ENCODE assay signal across 8 cellular contexts in genomic region chr4:174217273-174218126, GRCh38.
A peak's percentile ranks its signal among the peaks of the same experiment; 100 is the strongest.
DNase-seq lines count a peak whose midpoint lies in the region; ATAC-seq and TF ChIP-seq lines count a peak whose summit lies in the region.

No MANE protein-coding gene starts in this region.

- H3K9ac ChIP-seq in HUES64 (ENCODE audit: low read depth, low read length) = no peak overlapping the region

- TF ChIP-seq POLR2A in right lobe of liver (IDR thresholded peaks at IDR 0.05) = no peak

- CTCF ChIA-PET in CD4-positive, alpha-beta T cell (lab: Charles Lee) = no interaction called here

- no peak for DNase-seq in CD4-positive, alpha-beta T cell
- DNase-seq in cardiac fibroblast (ENCODE audit: low read depth in 2 of 2) (peak; percentile 36 to 71), right lobe of liver (peak in 1 of 3 donors; percentile 21), NCI-H446 treated with DMSO at 0.1 percent for 48 hours (lab: John Stamatoyannopoulos, UW) (no peak), T-helper 9 cell (no peak)

- intact Hi-C loops in CD4-positive, alpha-beta T cell (cut with DNase I, micrococcal nuclease) = loop anchor here (5.0 to 10.0 kb wide), 2 partner anchors 690 to 693 kb away; no protein-coding TSS in a partner anchor
- intact Hi-C loops in right lobe of liver (cut with DNase I) = no loop called here

- no peaks in the 10 kb centered on the region for H3K36me3 Mint-ChIP-seq in CD4-positive, alpha-beta T cell (ENCODE audit: low read depth)

- 2% methylated on average over 41 of the region's 41 CpGs for WGBS in HUES64
- WGBS in right lobe of liver (ENCODE audit: insufficient coverage, low coverage, low lambda C conversion rate, missing lambda C conversion rate) = 3% methylated on average over 20 of the region's 41 CpGs

- peak overlapping the region; percentile 36 for H3K4me3 Mint-ChIP-seq in CD4-positive, alpha-beta T cell

- peaks cover 46% of the 10 kb centered on the region for H3K4me1 Mint-ChIP-seq in CD4-positive, alpha-beta T cell (ENCODE audit: low read depth)

- peaks cover 92% of the 10 kb centered on the region for H3K27me3 Mint-ChIP-seq in CD4-positive, alpha-beta T cell

- POLR2A ChIA-PET in CD4-positive, alpha-beta T cell (lab: Charles Lee) = no interaction called here

- H3K36me3 ChIP-seq in HUES64 (ENCODE audit: insufficient read depth, low read length) (no peaks in the 10 kb centered on the region), right lobe of liver (no peaks in the 10 kb centered on the region)

- H3K9me3 ChIP-seq in CD4-positive, alpha-beta T cell (ENCODE audit: control insufficient read depth, low read length) = no peaks in the 10 kb centered on the region
- H3K9me3 ChIP-seq in HUES64 (ENCODE audit: insufficient read depth, low read depth, low read length) (no peaks in the 10 kb centered on the region), right lobe of liver (no peaks in the 10 kb centered on the region)

- H3K27me3 ChIP-seq in CD4-positive, alpha-beta T cell (ENCODE audit: control insufficient read depth, insufficient read depth, low read length) = peaks cover 69% of the 10 kb centered on the region
- peaks cover 97% of the 10 kb centered on the region for H3K27me3 ChIP-seq in HUES64 (ENCODE audit: insufficient read depth, low read length)
- peaks cover 11 to 38% of the 10 kb centered on the region in 2 donors for H3K27me3 ChIP-seq in right lobe of liver

- ATAC-seq in CD4-positive, alpha-beta T cell (ENCODE audit: poor library complexity) = peak; percentile 22
- ATAC-seq in right lobe of liver = peak; percentile 31 to 55 (median 46)
- no peak for ATAC-seq in GM19455 (IDR thresholded peaks at IDR 0.05; ENCODE audit: unreplicated experiment)
- ATAC-seq in GM19023 (IDR thresholded peaks at IDR 0.05; ENCODE audit: unreplicated experiment) = no peak

- peaks cover 42% of the 10 kb centered on the region for H3K4me1 ChIP-seq in HUES64 (ENCODE audit: insufficient read depth, low read length)
- H3K4me1 ChIP-seq in right lobe of liver = peaks cover 0 to 15% (median 4%) of the 10 kb centered on the region in 4 donors

- no peak overlapping the region for H3K27ac Mint-ChIP-seq in CD4-positive, alpha-beta T cell

- no peak overlapping the region for H3K27ac ChIP-seq in CD4-positive, alpha-beta T cell (ENCODE audit: low read depth, low read length)
- H3K27ac ChIP-seq in HUES64 (ENCODE audit: low read depth, low read length) (no peak overlapping the region), right lobe of liver (peak overlapping the region in 1 of 3 donors; percentile 36)

- H3K9me3 Mint-ChIP-seq in CD4-positive, alpha-beta T cell = no peaks in the 10 kb centered on the region

- no peak for TF ChIP-seq CTCF in CD4-positive, alpha-beta T cell (IDR thresholded peaks at IDR 0.05)
- TF ChIP-seq CTCF in cardiac fibroblast (IDR thresholded peaks at IDR 0.05; ENCODE audit: low read depth, low read length) = peak; percentile 12
- no peak for TF ChIP-seq CTCF in right lobe of liver (IDR thresholded peaks at IDR 0.05)

- H3K4me3 ChIP-seq in HUES64 (ENCODE audit: low read length) = peak overlapping the region; percentile 31
- H3K4me3 ChIP-seq in cardiac fibroblast (replicated peaks in 1 of 2; ENCODE audit: low read depth in 2 of 2, low read length in 2 of 2) = peak overlapping the region; percentile 43 to 48
- H3K4me3 ChIP-seq in right lobe of liver = peak overlapping the region; percentile 10 to 20 (median 17)

Comparison
In these comparisons a context has a peak if more than half of its experiments do, and no peak if none do; other contexts are left out.
1. ATAC-seq: peak in CD4-positive, alpha-beta T cell (single experiment) and right lobe of liver (4 of 4); none in GM19455 (single experiment) and GM19023 (single experiment).
2. DNase-seq: peak in cardiac fibroblast (2 of 2); none in CD4-positive, alpha-beta T cell (0 of 10), NCI-H446 treated with DMSO at 0.1 percent for 48 hours (single experiment) and T-helper 9 cell (single experiment).
3. intact Hi-C loops: an anchor here in CD4-positive, alpha-beta T cell (5.0 to 10.0 kb wide); none called in right lobe of liver.
4. Peak in every context shown above with its lines, with median percentiles within 50 percentile points of each other: H3K4me3 ChIP-seq.